ENCODE assay signal across 10 cellular contexts in the genomic region with DNA sequence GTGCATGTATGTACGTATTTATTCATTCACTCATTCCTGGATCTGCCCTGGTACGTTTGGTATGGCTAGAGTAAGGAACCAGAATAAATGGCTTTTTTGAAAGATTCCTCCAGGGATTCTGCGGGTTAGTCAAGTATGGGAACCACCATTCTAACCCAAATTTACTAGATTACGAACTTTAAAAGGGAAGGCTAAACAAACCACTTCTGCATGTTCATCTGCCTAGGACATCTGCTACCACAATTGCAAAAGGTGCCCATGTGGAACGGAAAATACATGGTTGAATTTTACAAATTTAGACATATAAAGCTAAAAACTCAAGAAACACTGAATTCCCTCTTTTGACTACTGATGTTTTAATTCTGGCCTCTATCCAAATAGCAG. TPM values are rescaled to one million over a fixed set of nuclear protein-coding genes. Genes with fewer than 3 reads are reported as not detected.
DNase-seq lines count a peak whose midpoint lies in the region; ATAC-seq and TF ChIP-seq lines count a peak whose summit lies in the region.
"Had no signal": no experiment of that assay in that cellular context is flagged by ENCODE, and none has a peak within 500 bp of the region (broad histone marks: within the 10 kb centered on the region; RNA-seq: fewer than 3 reads in every experiment).

No MANE protein-coding gene starts in this region.

- H3K27me3 Mint-ChIP-seq in activated T-helper 2 cell treated with anti-CD3 and anti-CD28 coated beads, Interferon-gamma antibody, Interleukin-2, Interleukin-4, amounts not matched to agents 10 μg/mL and 5 μg/mL and 100 μg/mL, durations not matched to agents 14 hours and 24 hours and 36 hours (ENCODE audit: low read depth), result no peaks in the 10 kb centered on the region
- H3K27me3 Mint-ChIP-seq in osteocyte (ENCODE audit: unreplicated experiment), result no peaks in the 10 kb centered on the region
- H3K27me3 Mint-ChIP-seq in Caco-2 (ENCODE audit: insufficient read depth, unreplicated experiment), result no peaks in the 10 kb centered on the region

- H3K9me3 ChIP-seq in Caco-2, result no peaks in the 10 kb centered on the region

- no peaks in the 10 kb centered on the region for H3K36me3 ChIP-seq in Caco-2 (ENCODE audit: control insufficient read depth, insufficient read depth, low read length)

- DNase-seq in NCI-H2171 treated with DMSO at 0.1 percent for 48 hours (lab: John Stamatoyannopoulos, UW) (peak; percentile 30), NCI-H2171 (lab: John Stamatoyannopoulos, UW) (no peak), osteocyte (ENCODE audit: extremely low spot score, unreplicated experiment) (no peak), Caco-2 (no peak)
- DNase-seq in Jurkat, Clone E6-1 (ENCODE audit: low read depth, low spot score), result no peak
- no peak for DNase-seq in activated T-helper 2 cell treated with anti-CD3 and anti-CD28 coated beads, Interferon-gamma antibody, Interleukin-2, Interleukin-4, amounts not matched to agents 10 μg/mL and 5 μg/mL and 100 μg/mL, durations not matched to agents 14 hours and 24 hours and 36 hours (ENCODE audit: low spot score)
- no peak for DNase-seq in stimulated activated CD4-positive, alpha-beta T cell treated with anti-CD3 and anti-CD28 coated beads, Interleukin-12 subunit alpha, Interleukin-12 subunit beta, amount 100 ng/mL, for 4 hours

- peaks cover 30% of the 10 kb centered on the region for H3K36me3 Mint-ChIP-seq in activated T-helper 2 cell treated with anti-CD3 and anti-CD28 coated beads, Interferon-gamma antibody, Interleukin-2, Interleukin-4, amounts not matched to agents 10 μg/mL and 5 μg/mL and 100 μg/mL, durations not matched to agents 14 hours and 24 hours and 36 hours (ENCODE audit: low read depth)
- H3K36me3 Mint-ChIP-seq in osteocyte (ENCODE audit: unreplicated experiment) (no peaks in the 10 kb centered on the region), Caco-2 (ENCODE audit: insufficient read depth, unreplicated experiment) (no peaks in the 10 kb centered on the region)
- H3K36me3 Mint-ChIP-seq: WTC11 had no signal

- no peak for TF ChIP-seq CTCF in osteocyte (IDR thresholded peaks at IDR 0.05)
- no peak for TF ChIP-seq CTCF in Caco-2 (IDR thresholded peaks at IDR 0.05; ENCODE audit: insufficient read depth in 1 of 2, low read depth in 1 of 2, low read length in 1 of 2, severe bottlenecking in 1 of 2, unreplicated experiment in 1 of 2)

- no peak for ATAC-seq in HG02870 (IDR thresholded peaks at IDR 0.05; ENCODE audit: unreplicated experiment)
- ATAC-seq: WTC11 had no signal

- peak overlapping the region; percentile 25 for H3K4me3 ChIP-seq in Jurkat, Clone E6-1 (ENCODE audit: low read length)
- H3K4me3 ChIP-seq in Caco-2 (ENCODE audit: low read depth, low read length), result no peak overlapping the region
- H3K4me3 ChIP-seq: lung had no signal

- CTCF ChIA-PET in Caco-2 (lab: Charles Lee), result no interaction called here

- POLR2A ChIA-PET in Caco-2 (lab: Charles Lee), result no interaction called here

- H3K27me3 ChIP-seq in Caco-2 (replicated peaks; ENCODE audit: control insufficient read depth, insufficient read depth, low read length), result no peaks in the 10 kb centered on the region

- peak overlapping the region; percentile 98 for H3K27ac Mint-ChIP-seq in activated T-helper 2 cell treated with anti-CD3 and anti-CD28 coated beads, Interferon-gamma antibody, Interleukin-2, Interleukin-4, amounts not matched to agents 10 μg/mL and 5 μg/mL and 100 μg/mL, durations not matched to agents 14 hours and 24 hours and 36 hours
- peak overlapping the region; percentile 53 for H3K27ac Mint-ChIP-seq in osteocyte (ENCODE audit: unreplicated experiment)
- no peak overlapping the region for H3K27ac Mint-ChIP-seq in Caco-2 (ENCODE audit: unreplicated experiment)
- H3K27ac Mint-ChIP-seq: WTC11 had no signal

- H3K4me1 ChIP-seq in Caco-2, result no peaks in the 10 kb centered on the region; the same call in 1 of the 2 replicates

- intact Hi-C loops in activated T-helper 2 cell treated with anti-CD3 and anti-CD28 coated beads, Interferon-gamma antibody, Interleukin-2, Interleukin-4, amounts not matched to agents 10 μg/mL and 5 μg/mL and 100 μg/mL, durations not matched to agents 14 hours and 24 hours and 36 hours (cut with micrococcal nuclease), result loop anchor here (1.0 to 5.0 kb wide), 2 partner anchors 15 to 57 kb away; no protein-coding TSS in a partner anchor
- intact Hi-C loops in Caco-2 (cut with micrococcal nuclease; ENCODE audit: unreplicated experiment), result no loop called here

- peaks cover 59% of the 10 kb centered on the region for H3K4me1 Mint-ChIP-seq in activated T-helper 2 cell treated with anti-CD3 and anti-CD28 coated beads, Interferon-gamma antibody, Interleukin-2, Interleukin-4, amounts not matched to agents 10 μg/mL and 5 μg/mL and 100 μg/mL, durations not matched to agents 14 hours and 24 hours and 36 hours (ENCODE audit: low read depth)
- H3K4me1 Mint-ChIP-seq in osteocyte (ENCODE audit: unreplicated experiment) (peaks cover 52% of the 10 kb centered on the region), Caco-2 (ENCODE audit: low read depth, unreplicated experiment) (no peaks in the 10 kb centered on the region)

- no TSS peak for BruUV-seq in Caco-2 (replicated peaks; lab: Mats Ljungman, UMichigan)

- peak overlapping the region; percentile 51 for H3K4me3 Mint-ChIP-seq in activated T-helper 2 cell treated with anti-CD3 and anti-CD28 coated beads, Interferon-gamma antibody, Interleukin-2, Interleukin-4, amounts not matched to agents 10 μg/mL and 5 μg/mL and 100 μg/mL, durations not matched to agents 14 hours and 24 hours and 36 hours (ENCODE audit: low read depth)
- no peak overlapping the region for H3K4me3 Mint-ChIP-seq in osteocyte (ENCODE audit: unreplicated experiment)
- no peak overlapping the region for H3K4me3 Mint-ChIP-seq in Caco-2 (ENCODE audit: unreplicated experiment)
- H3K4me3 Mint-ChIP-seq: WTC11 had no signal

- H3K9me3 Mint-ChIP-seq in activated T-helper 2 cell treated with anti-CD3 and anti-CD28 coated beads, Interferon-gamma antibody, Interleukin-2, Interleukin-4, amounts not matched to agents 10 μg/mL and 5 μg/mL and 100 μg/mL, durations not matched to agents 14 hours and 24 hours and 36 hours, result no peaks in the 10 kb centered on the region
- H3K9me3 Mint-ChIP-seq in osteocyte (ENCODE audit: unreplicated experiment) (no peaks in the 10 kb centered on the region), Caco-2 (ENCODE audit: unreplicated experiment) (no peaks in the 10 kb centered on the region)

RNA-seq across cellular contexts. Expression of gene CYTH1, which starts 22.1 kb away (rescaled TPM):
- 99.1 TPM for polyA plus RNA-seq in Jurkat, Clone E6-1 (2012; ENCODE audit: insufficient read depth, insufficient read length)
- 83.5 and 95.7 TPM in 2 replicates for total RNA-seq in activated T-helper 2 cell treated with anti-CD3 and anti-CD28 coated beads, Interferon-gamma antibody, Interleukin-2, Interleukin-4, amounts not matched to agents 10 μg/mL and 5 μg/mL and 100 μg/mL, durations not matched to agents 14 hours and 24 hours and 36 hours
- total RNA-seq in osteocyte (113 and 123 TPM in 2 replicates), Caco-2 (2022) (26.5 and 29.6 TPM in 2 replicates)
